In genomic region chr5:79535477-79536192, GRCh38 we compare ENCODE assay signal across 16 cellular contexts. TPM values are rescaled to one million over a fixed set of nuclear protein-coding genes. Genes with fewer than 3 reads are reported as not detected.
DNase-seq lines count a peak whose midpoint lies in the region; ATAC-seq and TF ChIP-seq lines count a peak whose summit lies in the region.
"Had no signal": no experiment of that assay in that cellular context is flagged by ENCODE, and none has a peak within 500 bp of the region (broad histone marks: within the 10 kb centered on the region; RNA-seq: fewer than 3 reads in every experiment).

No MANE protein-coding gene starts in this region.

- CTCF ChIA-PET in MCF 10A (lab: Yijun Ruan, JAX) (interaction anchor here (0.6 to 1.5 kb wide), 7 partner anchors 23 to 547 kb away, joined by 3 to 4 read pairs (median 3); no protein-coding TSS in a partner anchor), mammary epithelial cell (lab: Charles Lee; ENCODE audit: low non-redundant PET) (interaction anchor here (1.1 kb wide), 1 partner anchor 239 kb away, joined by 5 read pairs; no protein-coding TSS in a partner anchor)

- no peaks in the 10 kb centered on the region for H3K9me3 Mint-ChIP-seq in MCF 10A (ENCODE audit: unreplicated experiment)
- H3K9me3 Mint-ChIP-seq: activated CD4-positive, alpha-beta memory T cell treated with anti-CD3 and anti-CD28 coated beads, Interleukin-2, amount 10 ng/mL, durations not matched to agents 7 days and 5 days; memory B cell had no signal

- DNase-seq in MCF 10A (ENCODE audit: unreplicated experiment) (peak; percentile 18), mammary epithelial cell (no peak), OCI-M1 (lab: John Stamatoyannopoulos, UW) (peak; percentile 14), fibroblast of villous mesenchyme (ENCODE audit: low read depth) (peak; percentile 17), uterus (no peak), BE2C (no peak), Peyer's patch (no peak)
- DNase-seq: activated CD4-positive, alpha-beta memory T cell treated with anti-CD3 and anti-CD28 coated beads, Interleukin-2, amount 10 ng/mL, durations not matched to agents 7 days and 5 days; MV-4-11; NCI-H774; stimulated activated naive CD4-positive, alpha-beta T cell; upper lobe of right lung had no signal

- H3K4me3 Mint-ChIP-seq in MCF 10A (ENCODE audit: unreplicated experiment), result no peak overlapping the region
- H3K4me3 Mint-ChIP-seq: activated CD4-positive, alpha-beta memory T cell treated with anti-CD3 and anti-CD28 coated beads, Interleukin-2, amount 10 ng/mL, durations not matched to agents 7 days and 5 days; memory B cell had no signal

- TF ChIP-seq CTCF in MCF 10A (IDR thresholded peaks at IDR 0.05; ENCODE audit: unreplicated experiment) (peak; percentile 22), mammary epithelial cell (conservative IDR thresholded peaks at IDR 0.05 in 1 of 2, IDR thresholded peaks at IDR 0.05 in 1 of 2; ENCODE audit: extremely low read depth in 1 of 2, insufficient read depth in 1 of 2, low read depth in 1 of 2, low read length in 2 of 2) (peak in 1 of 2 donors; percentile 34), fibroblast of villous mesenchyme (IDR thresholded peaks at IDR 0.05; ENCODE audit: insufficient read depth, low read depth, low read length) (peak; percentile 35), uterus (IDR thresholded peaks at IDR 0.05) (peak; percentile 11 to 19 (median 14)), BE2C (IDR thresholded peaks at IDR 0.05; ENCODE audit: low read depth, low read length) (no peak), Peyer's patch (IDR thresholded peaks at IDR 0.05) (no peak)

- no peak overlapping the region for H3K9ac ChIP-seq in mammary epithelial cell (ENCODE audit: insufficient read depth, low read length)

- no peaks in the 10 kb centered on the region for H4K20me1 ChIP-seq in mammary epithelial cell (ENCODE audit: insufficient read depth, low read length)

- POLR2A ChIA-PET in MCF 10A (lab: Yijun Ruan, JAX), result interaction anchor here (1.1 kb wide), 1 partner anchor 20 kb away, joined by 3 read pairs; no protein-coding TSS in a partner anchor

- no peak overlapping the region for H3K27ac ChIP-seq in mammary epithelial cell (ENCODE audit: insufficient read depth, low read depth, low read length)
- H3K27ac ChIP-seq in uterus, result no peak overlapping the region
- H3K27ac ChIP-seq in Peyer's patch, result no peak overlapping the region
- H3K27ac ChIP-seq: ascending aorta, SK-N-MC, upper lobe of right lung had no signal

- no peaks in the 10 kb centered on the region for H3K36me3 Mint-ChIP-seq in MCF 10A (ENCODE audit: insufficient read depth, unreplicated experiment)
- H3K36me3 Mint-ChIP-seq: memory B cell had no signal

- no TSS peak for BruUV-seq in MCF 10A (replicated peaks; lab: Mats Ljungman, UMichigan)
- BruUV-seq in mammary epithelial cell (replicated peaks; lab: Mats Ljungman, UMichigan), result no TSS peak

- intact Hi-C loops in MCF 10A (cut with micrococcal nuclease) (loop anchor here (5.0 kb wide), 1 partner anchor 513 kb away; no protein-coding TSS in a partner anchor), mammary epithelial cell (cut with micrococcal nuclease) (loop anchor here (2.0 to 5.0 kb wide), 2 partner anchors 403 to 511 kb away; no protein-coding TSS in a partner anchor), uterus (cut with DNase I; ENCODE audit: low total_unique reads) (no loop called here)

- no peak overlapping the region for H3K4me2 ChIP-seq in mammary epithelial cell (ENCODE audit: insufficient read depth, low read depth, low read length)

- H3K36me3 ChIP-seq in mammary epithelial cell (ENCODE audit: insufficient read depth, low read length) (no peaks in the 10 kb centered on the region), uterus (no peaks in the 10 kb centered on the region), BE2C (no peaks in the 10 kb centered on the region), Peyer's patch (no peaks in the 10 kb centered on the region)
- H3K36me3 ChIP-seq: ascending aorta, upper lobe of right lung had no signal

- no peak overlapping the region for H3K4me3 ChIP-seq in mammary epithelial cell (replicated peaks in 1 of 3; ENCODE audit: insufficient read depth in 1 of 3, low read depth in 2 of 3, low read length in 3 of 3)
- no peak overlapping the region for H3K4me3 ChIP-seq in fibroblast of villous mesenchyme (ENCODE audit: low read depth, low read length)
- H3K4me3 ChIP-seq in uterus, result no peak overlapping the region
- H3K4me3 ChIP-seq in BE2C (ENCODE audit: low read depth, low read length), result no peak overlapping the region
- no peak overlapping the region for H3K4me3 ChIP-seq in Peyer's patch
- H3K4me3 ChIP-seq: ascending aorta, SK-N-MC, upper lobe of right lung had no signal

- no peak overlapping the region for H3K27ac Mint-ChIP-seq in MCF 10A (ENCODE audit: low read depth, unreplicated experiment)
- H3K27ac Mint-ChIP-seq: activated CD4-positive, alpha-beta memory T cell treated with anti-CD3 and anti-CD28 coated beads, Interleukin-2, amount 10 ng/mL, durations not matched to agents 7 days and 5 days; memory B cell had no signal

- no peaks in the 10 kb centered on the region for H3K79me2 ChIP-seq in mammary epithelial cell (ENCODE audit: insufficient read depth, low read length)

- H3K4me1 Mint-ChIP-seq in MCF 10A (ENCODE audit: insufficient read depth, unreplicated experiment), result no peaks in the 10 kb centered on the region
- H3K4me1 Mint-ChIP-seq: activated CD4-positive, alpha-beta memory T cell treated with anti-CD3 and anti-CD28 coated beads, Interleukin-2, amount 10 ng/mL, durations not matched to agents 7 days and 5 days; memory B cell had no signal

- H3K4me1 ChIP-seq in mammary epithelial cell (ENCODE audit: insufficient read depth, low read length), result no peaks in the 10 kb centered on the region
- no peaks in the 10 kb centered on the region for H3K4me1 ChIP-seq in uterus
- no peaks in the 10 kb centered on the region for H3K4me1 ChIP-seq in BE2C
- no peaks in the 10 kb centered on the region for H3K4me1 ChIP-seq in Peyer's patch
- H3K4me1 ChIP-seq: ascending aorta, upper lobe of right lung had no signal

- no peaks in the 10 kb centered on the region for H3K27me3 ChIP-seq in mammary epithelial cell (ENCODE audit: insufficient read depth, low read length)
- no peaks in the 10 kb centered on the region for H3K27me3 ChIP-seq in uterus
- peaks cover 9% of the 10 kb centered on the region for H3K27me3 ChIP-seq in BE2C
- no peaks in the 10 kb centered on the region for H3K27me3 ChIP-seq in Peyer's patch
- H3K27me3 ChIP-seq: ascending aorta, upper lobe of right lung had no signal

- H2AFZ ChIP-seq in mammary epithelial cell (ENCODE audit: low read depth, low read length), result no peak overlapping the region

- no peak for ATAC-seq in GM18907 (IDR thresholded peaks at IDR 0.05; ENCODE audit: unreplicated experiment)
- ATAC-seq: upper lobe of right lung had no signal

- TF ChIP-seq POLR2A in uterus (IDR thresholded peaks at IDR 0.05) (no peak), Peyer's patch (IDR thresholded peaks at IDR 0.05) (no peak)

- no peaks in the 10 kb centered on the region for H3K27me3 Mint-ChIP-seq in MCF 10A (ENCODE audit: insufficient read depth, unreplicated experiment)
- H3K27me3 Mint-ChIP-seq: activated CD4-positive, alpha-beta memory T cell treated with anti-CD3 and anti-CD28 coated beads, Interleukin-2, amount 10 ng/mL, durations not matched to agents 7 days and 5 days had no signal

- H3K9me3 ChIP-seq in mammary epithelial cell (replicated peaks; ENCODE audit: insufficient read depth, low read length), result no peaks in the 10 kb centered on the region
- H3K9me3 ChIP-seq in uterus, result no peaks in the 10 kb centered on the region
- H3K9me3 ChIP-seq in BE2C, result no peaks in the 10 kb centered on the region
- no peaks in the 10 kb centered on the region for H3K9me3 ChIP-seq in Peyer's patch
- H3K9me3 ChIP-seq: ascending aorta, upper lobe of right lung had no signal

- in situ Hi-C loops in mammary epithelial cell (cut with MboI; ENCODE audit: low sequenced_read_pairs in 2 of 2), result no loop called here

- 52% methylated on average over 4 of the region's 4 CpGs for WGBS in mammary epithelial cell (ENCODE audit: low coverage, missing lambda C conversion rate)

- dilution Hi-C loops in mammary epithelial cell (cut with HindIII; ENCODE audit: low sequenced_read_pairs), result no loop called here

RNA-seq across cellular contexts. Expression of gene HOMER1, which starts 21.7 kb away (rescaled TPM):
- 17.2 and 17.3 TPM in 2 replicates for total RNA-seq in MCF 10A (2022)
- total RNA-seq in mammary epithelial cell, result 10 to 100 TPM; 19.1 to 24.7 TPM
- polyA plus RNA-seq in mammary epithelial cell, result 5.2 TPM
- polyA minus RNA-seq in mammary epithelial cell, result 3.8 TPM
- 12.6 and 15.5 TPM in 2 replicates for total RNA-seq in fibroblast of villous mesenchyme
- 10 to 100 TPM in 3 of 4 donors, 1 to 10 TPM in 1; 2.8 to 34.1 (median 20.8) TPM for total RNA-seq in uterus
- 0.20 TPM for polyA plus RNA-seq in BE2C (2012; ENCODE audit: insufficient read depth, insufficient read length, low read depth)
- total RNA-seq in Peyer's patch, result 10 to 100 TPM in 1 of 4 donors, 1 to 10 TPM in 3; 1.0 to 23.1 (median 1.6) TPM

Comparison
In these comparisons a context has a peak if more than half of its experiments do, and no peak if none do; other contexts are left out.
1. DNase-seq: peak in MCF 10A (single experiment), OCI-M1 (single experiment) and fibroblast of villous mesenchyme (single experiment); none in mammary epithelial cell (single experiment), uterus (0 of 2), BE2C (single experiment) and Peyer's patch (0 of 3).
2. CTCF ChIP-seq: peak in MCF 10A (single experiment), fibroblast of villous mesenchyme (single experiment) and uterus (4 of 4); none in BE2C (single experiment) and Peyer's patch (0 of 6).